ENCODE assay signal across 30 cellular contexts in genomic region chr5:176595386-176595943, GRCh38. TPM values are rescaled to one million over a fixed set of nuclear protein-coding genes. Genes with fewer than 3 reads are reported as not detected.
"Had no signal": no experiment of that assay in that cellular context is flagged by ENCODE, and none has a peak within 500 bp of the region (broad histone marks: within the 10 kb centered on the region; RNA-seq: fewer than 3 reads in every experiment).

No MANE protein-coding gene starts in this region.

- H3K9ac ChIP-seq: neural progenitor cell, parathyroid adenoma had no signal

- H3K9me3 ChIP-seq: esophagus squamous epithelium, gastroesophageal sphincter, left ventricle myocardium inferior, lower lobe of right lung, spleen, stomach, thoracic aorta, transverse colon had no signal

- H3K36me3 Mint-ChIP-seq: memory B cell, mesothelial cell of epicardium, natural killer cell had no signal

- H2AFZ ChIP-seq: neural progenitor cell, parathyroid adenoma had no signal

- H3K4me3 ChIP-seq: esophagus squamous epithelium, gastroesophageal sphincter, left ventricle myocardium inferior, lower lobe of right lung, neural progenitor cell, stomach, thoracic aorta had no signal

- H3K36me3 ChIP-seq: esophagus squamous epithelium, gastroesophageal sphincter, left ventricle myocardium inferior, lower lobe of right lung, neural progenitor cell, spleen, stomach, thoracic aorta, transverse colon had no signal

- H3K4me2 ChIP-seq: neural progenitor cell had no signal

- H3K9me3 Mint-ChIP-seq: dendritic cell treated with granulocyte-macrophage colony-stimulating factor and Interleukin-4, amounts not matched to agents 40 ng/mL and 50 ng/mL, for 4 days; memory B cell; mesothelial cell of epicardium; natural killer cell; neural progenitor cell had no signal

- H3K4me3 Mint-ChIP-seq: dendritic cell treated with granulocyte-macrophage colony-stimulating factor and Interleukin-4, amounts not matched to agents 40 ng/mL and 50 ng/mL, for 4 days; natural killer cell; neural progenitor cell had no signal

- H3K79me2 ChIP-seq: parathyroid adenoma had no signal

- H3K27ac ChIP-seq: esophagus squamous epithelium, gastroesophageal sphincter, left ventricle myocardium inferior, lower lobe of right lung, neural progenitor cell, parathyroid adenoma, spleen, stomach, thoracic aorta, transverse colon had no signal

- ATAC-seq: gastroesophageal sphincter, left cardiac atrium, natural killer cell, sciatic nerve had no signal

- H3K27ac Mint-ChIP-seq: dendritic cell treated with granulocyte-macrophage colony-stimulating factor and Interleukin-4, amounts not matched to agents 40 ng/mL and 50 ng/mL, for 4 days; mesothelial cell of epicardium had no signal

- H3K4me1 Mint-ChIP-seq: mesothelial cell of epicardium, neural progenitor cell had no signal

- H3K4me1 ChIP-seq: neural progenitor cell, parathyroid adenoma had no signal

- DNase-seq: esophagus squamous epithelium; foreskin fibroblast; kidney; left cardiac atrium; left ventricle myocardium inferior; lower lobe of right lung; natural killer cell; occipital lobe; spleen; stimulated activated CD4-positive, alpha-beta T cell treated with anti-CD3 and anti-CD28 coated beads, Interleukin-15, amount 100 ng/mL, for 24 hours; stimulated activated CD4-positive, alpha-beta T cell treated with anti-CD3 and anti-CD28 coated beads, Interleukin-2, amount 100 ng/mL, for 24 hours; stimulated activated CD4-positive, alpha-beta T cell treated with anti-CD3 and anti-CD28 coated beads, Interleukin-4, amount 100 ng/mL, for 4 hours; stimulated activated naive CD4-positive, alpha-beta T cell; stomach; substantia nigra; transverse colon had no signal

- H3K27me3 Mint-ChIP-seq: memory B cell had no signal

RNA-seq across cellular contexts. Expression of gene SNCB, which starts 34.9 kb away (rescaled TPM):
- total RNA-seq: esophagus squamous epithelium, gastroesophageal sphincter, kidney, lower lobe of right lung, mesothelial cell of epicardium, natural killer cell, sciatic nerve, skeletal muscle tissue, spleen, stomach, thoracic aorta, transverse colon, urinary bladder had no signal
- polyA plus RNA-seq: stomach had no signal

RNA-seq across cellular contexts. Expression of gene EIF4E1B, which starts 35.0 kb away (rescaled TPM):
- total RNA-seq: epithelial cell of proximal tubule, esophagus squamous epithelium, gastroesophageal sphincter, kidney, left cardiac atrium, left ventricle myocardium inferior, lower lobe of right lung, mesothelial cell of epicardium, mucosa of gallbladder, myocyte, natural killer cell, occipital lobe, pulmonary artery endothelial cell, sciatic nerve, skeletal muscle tissue, spleen, stomach, thoracic aorta, transverse colon, urinary bladder had no signal
- polyA plus RNA-seq: spleen, stomach, urinary bladder had no signal

RNA-seq across cellular contexts. Expression of gene CDHR2, which starts 46.3 kb away (rescaled TPM):
- total RNA-seq: epithelial cell of proximal tubule, myocyte, pulmonary artery endothelial cell, skeletal muscle tissue, thoracic aorta, urinary bladder had no signal
- polyA plus RNA-seq: urinary bladder had no signal
